8 cellular contexts compared by ENCODE assay signal in the genomic region with DNA sequence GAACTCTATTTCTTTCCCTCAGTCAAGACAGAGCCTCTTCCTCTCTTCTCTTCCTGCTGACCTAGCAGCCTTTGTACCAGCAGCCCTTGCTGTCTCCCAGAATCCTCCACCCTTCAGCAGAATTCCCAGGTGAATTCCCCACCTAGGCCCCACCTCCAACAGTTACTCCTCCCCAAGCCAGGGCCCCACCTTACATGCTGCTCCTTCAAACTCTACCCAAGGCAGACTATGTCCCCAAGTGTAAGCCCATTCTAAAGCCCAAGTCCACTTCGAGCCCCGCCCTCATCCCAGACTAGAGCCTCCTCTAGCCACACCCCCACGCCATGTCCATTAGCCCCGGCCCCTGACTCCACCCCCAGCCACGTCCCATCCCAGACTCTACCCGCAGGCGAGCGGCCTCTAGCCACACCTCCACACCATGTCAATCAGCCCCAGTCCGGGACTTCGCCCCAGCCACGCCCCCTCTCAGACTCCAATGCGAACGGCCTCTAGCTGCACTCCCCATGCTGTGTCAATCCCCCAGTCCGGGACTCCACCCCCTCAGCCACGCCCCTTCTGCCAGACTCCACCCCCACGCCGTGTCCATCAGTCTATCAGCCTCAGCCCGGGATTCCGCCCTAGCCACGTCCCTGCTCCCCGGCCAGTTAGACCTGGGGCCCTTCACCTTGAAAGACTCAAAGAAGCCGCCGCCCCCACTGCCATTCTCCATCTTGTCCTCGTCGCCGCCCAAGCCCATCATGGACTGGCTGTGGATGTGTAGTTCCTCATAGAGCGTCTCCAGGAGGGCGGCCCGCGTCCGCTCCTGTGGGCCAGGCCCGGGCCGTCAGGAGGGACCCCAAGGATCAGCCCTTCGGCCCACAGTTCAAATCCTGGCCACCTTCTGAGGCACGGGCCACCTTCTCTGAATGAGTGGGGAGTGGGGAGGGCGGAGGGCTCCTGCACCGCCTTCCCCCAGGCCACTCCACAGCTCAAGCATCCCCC.
DNase-seq lines count a peak whose midpoint lies in the region; ATAC-seq, FAIRE-seq and TF ChIP-seq lines count a peak whose summit lies in the region.

No MANE protein-coding gene starts in this region.

- ATAC-seq in HG03139 (IDR thresholded peaks at IDR 0.05; ENCODE audit: unreplicated experiment): peak; percentile 58
- peak; percentile 79 to 94 (median 87) for ATAC-seq in right lobe of liver

- H3K36me3 Mint-ChIP-seq in T-helper 1 cell treated with Interleukin-12 subunit alpha and Interleukin-12 subunit beta and Interleukin-4 antibody, amounts not matched to agents 30 μg/mL and 1 μg/mL, for 36 hours (ENCODE audit: low read depth): no peaks in the 10 kb centered on the region

- H3K27me3 ChIP-seq in colonic mucosa: no peaks in the 10 kb centered on the region
- H3K27me3 ChIP-seq in right lobe of liver: no peaks in the 10 kb centered on the region

- TF ChIP-seq POLR2A in GM12891 (IDR thresholded peaks at IDR 0.05; ENCODE audit: low read depth, low read length) (no peak), right lobe of liver (IDR thresholded peaks at IDR 0.05) (no peak)

- FAIRE-seq in GM12891 (lab: Jason Lieb, UNC): peak; percentile 92
- FAIRE-seq in RCC 7860 (lab: Jason Lieb, UNC): no peak

- no peak overlapping the region for H3K9ac ChIP-seq in colonic mucosa (ENCODE audit: low read depth in 2 of 2, low read length in 2 of 2)

- H3K4me1 ChIP-seq in colonic mucosa (no peaks in the 10 kb centered on the region), right lobe of liver (no peaks in the 10 kb centered on the region)

- WGBS in right lobe of liver (ENCODE audit: insufficient coverage, low coverage, low lambda C conversion rate, missing lambda C conversion rate): 49% methylated on average over 27 of the region's 37 CpGs

- H3K27ac Mint-ChIP-seq in T-helper 1 cell treated with Interleukin-12 subunit alpha and Interleukin-12 subunit beta and Interleukin-4 antibody, amounts not matched to agents 30 μg/mL and 1 μg/mL, for 36 hours: no peak overlapping the region

- no peaks in the 10 kb centered on the region for H3K9me3 Mint-ChIP-seq in T-helper 1 cell treated with Interleukin-12 subunit alpha and Interleukin-12 subunit beta and Interleukin-4 antibody, amounts not matched to agents 30 μg/mL and 1 μg/mL, for 36 hours

- H3K4me3 ChIP-seq in colonic mucosa (no peak overlapping the region), right lobe of liver (no peak overlapping the region)

- H3K4me1 Mint-ChIP-seq in T-helper 1 cell treated with Interleukin-12 subunit alpha and Interleukin-12 subunit beta and Interleukin-4 antibody, amounts not matched to agents 30 μg/mL and 1 μg/mL, for 36 hours (ENCODE audit: low read depth): peaks cover 11% of the 10 kb centered on the region

- H3K27me3 Mint-ChIP-seq in T-helper 1 cell treated with Interleukin-12 subunit alpha and Interleukin-12 subunit beta and Interleukin-4 antibody, amounts not matched to agents 30 μg/mL and 1 μg/mL, for 36 hours (ENCODE audit: low read depth): no peaks in the 10 kb centered on the region

- intact Hi-C loops in colonic mucosa (cut with DNase I) (no loop called here), right lobe of liver (cut with DNase I) (no loop called here)

- peak overlapping the region; percentile 57 for H3K27ac ChIP-seq in colonic mucosa
- H3K27ac ChIP-seq in right lobe of liver: no peak overlapping the region

- peak overlapping the region; percentile 49 for H3K4me3 Mint-ChIP-seq in T-helper 1 cell treated with Interleukin-12 subunit alpha and Interleukin-12 subunit beta and Interleukin-4 antibody, amounts not matched to agents 30 μg/mL and 1 μg/mL, for 36 hours

- TF ChIP-seq CTCF in colonic mucosa (IDR thresholded peaks at IDR 0.05) (no peak), right lobe of liver (IDR thresholded peaks at IDR 0.05) (no peak)

- H3K36me3 ChIP-seq in colonic mucosa (no peaks in the 10 kb centered on the region), right lobe of liver (no peaks in the 10 kb centered on the region)

- DNase-seq in GM12891 (ENCODE audit: insufficient read length, low spot score): peak; percentile 97
- DNase-seq in colonic mucosa: peak; percentile 98
- DNase-seq in right lobe of liver: peak; percentile 74 to 92 (median 82)
- peak; percentile 81 for DNase-seq in stimulated activated CD8-positive, alpha-beta memory T cell treated with anti-CD3 and anti-CD28 coated beads, Interleukin-4, amount 100 ng/mL, for 48 hours
- no peak for DNase-seq in RCC 7860 (ENCODE audit: low spot score)
- no peak for DNase-seq in SKM-1 treated with dmso at 0.1 percent for 144 hours (lab: John Stamatoyannopoulos, UW; ENCODE audit: unreplicated experiment)

- H3K9me3 ChIP-seq in colonic mucosa (no peaks in the 10 kb centered on the region), right lobe of liver (no peaks in the 10 kb centered on the region)

TF ChIP-seq in GM12891, 5 proteins besides CTCF, POLR2A, EP300 and RAD21:
- TF ChIP-seq SPI1 (IDR thresholded peaks at IDR 0.05; ENCODE audit: low read depth, low read length) (no peak), TAF1 (IDR thresholded peaks at IDR 0.05; ENCODE audit: low read depth, low read length) (no peak), POLR2AphosphoS5 (IDR thresholded peaks at IDR 0.05; ENCODE audit: low read depth, low read length) (no peak), POU2F2 (IDR thresholded peaks at IDR 0.05; ENCODE audit: low read depth, low read length) (no peak), PAX5 (IDR thresholded peaks at IDR 0.05; ENCODE audit: insufficient read depth, low read length, severe bottlenecking) (no peak)

Comparison
In these comparisons a context has a peak if more than half of its experiments do, and no peak if none do; other contexts are left out.
1. DNase-seq: peak in GM12891 (single experiment), colonic mucosa (single experiment), right lobe of liver (3 of 3) and stimulated activated CD8-positive, alpha-beta memory T cell treated with anti-CD3 and anti-CD28 coated beads, Interleukin-4, amount 100 ng/mL, for 48 hours (single experiment); none in RCC 7860 (single experiment) and SKM-1 treated with dmso at 0.1 percent for 144 hours (single experiment).